1 cellular context compared by ENCODE assay signal in genomic region chr4:80215449-80216052, GRCh38.
TF ChIP-seq lines count a peak whose summit lies in the region.

No MANE protein-coding gene starts in this region.

TF ChIP-seq in HepG2, 621 proteins besides CTCF, POLR2A, EP300 and RAD21:
- TF ChIP-seq TRIM24 (CRISPR knock-in tag; IDR thresholded peaks at IDR 0.05), result no peak
- peak; percentile 37; the same call in 1 of the 2 replicates for TF ChIP-seq CEBPB (IDR thresholded peaks at IDR 0.05; ENCODE audit: borderline replicate concordance, low read depth, low read length)
- peak; percentile 57 for TF ChIP-seq STAG1 (CRISPR knock-in tag; IDR thresholded peaks at IDR 0.05)
- TF ChIP-seq SMC3 (IDR thresholded peaks at IDR 0.05; ENCODE audit: low read length), result peak; percentile 41; the same call in 1 of the 2 replicates
